In genomic region chr1:165439287-165439686, GRCh38 we compare ENCODE assay signal across 21 cellular contexts. TPM values are rescaled to one million over a fixed set of nuclear protein-coding genes. Genes with fewer than 3 reads are reported as not detected.
"Had no signal": no experiment of that assay in that cellular context is flagged by ENCODE, and none has a peak within 500 bp of the region (broad histone marks: within the 10 kb centered on the region; RNA-seq: fewer than 3 reads in every experiment).

No MANE protein-coding gene starts in this region.

- DNase-seq: activated B cell treated with CpG ODN at 0.5 μM for 24 hours; activated CD4-positive, alpha-beta memory T cell treated with anti-CD3 and anti-CD28 coated beads, Interleukin-2, amount 10 ng/mL, durations not matched to agents 7 days and 5 days; activated CD4-positive, alpha-beta T cell treated with anti-CD3 and anti-CD28 coated beads for 48 hours; activated CD8-positive, alpha-beta memory T cell treated with anti-CD3 and anti-CD28 coated beads, Interleukin-2, amount 10 ng/mL, durations not matched to agents 7 days and 5 days; activated naive CD4-positive, alpha-beta T cell treated with anti-CD3 and anti-CD28 coated beads for 36 hours; activated naive CD8-positive, alpha-beta T cell treated with anti-CD3 and anti-CD28 coated beads, Interleukin-2, amount 50 U/mL, for 24 hours; anterior cingulate cortex; brain microvascular endothelial cell; colonic mucosa; erythroblast; heart left ventricle; immature natural killer cell; kidney glomerular epithelial cell; naive thymus-derived CD4-positive, alpha-beta T cell; sigmoid colon; spleen; stimulated activated naive CD4-positive, alpha-beta T cell; thyroid gland had no signal

- ATAC-seq: activated CD8-positive, alpha-beta memory T cell treated with anti-CD3 and anti-CD28 coated beads, Interleukin-2, amount 10 ng/mL, durations not matched to agents 7 days and 5 days; activated naive CD8-positive, alpha-beta T cell treated with anti-CD3 and anti-CD28 coated beads, Interleukin-2, amount 50 U/mL, for 24 hours; naive thymus-derived CD4-positive, alpha-beta T cell had no signal

- H3K9ac ChIP-seq: parathyroid adenoma had no signal

- H3K4me1 ChIP-seq: colonic mucosa, parathyroid adenoma had no signal

- H3K27me3 ChIP-seq: thyroid gland had no signal

- H3K9me3 ChIP-seq: colonic mucosa, heart left ventricle, sigmoid colon, spleen, thyroid gland had no signal

- H3K36me3 ChIP-seq: brain microvascular endothelial cell, colonic mucosa, heart left ventricle, sigmoid colon, spleen, thyroid gland had no signal

- H3K27ac ChIP-seq: brain microvascular endothelial cell, colonic mucosa, parathyroid adenoma, sigmoid colon, spleen, thyroid gland had no signal

- H3K4me3 ChIP-seq: colonic mucosa, heart left ventricle, sigmoid colon, spleen, thyroid gland had no signal

- FAIRE-seq: endometrium, frontal cortex had no signal

RNA-seq across cellular contexts. Expression of gene RXRG, which starts 5.6 kb away (rescaled TPM):
- polyA plus RNA-seq: immature natural killer cell; naive thymus-derived CD4-positive, alpha-beta T cell had no signal
